ENCODE assay signal across 11 cellular contexts in the genomic region with DNA sequence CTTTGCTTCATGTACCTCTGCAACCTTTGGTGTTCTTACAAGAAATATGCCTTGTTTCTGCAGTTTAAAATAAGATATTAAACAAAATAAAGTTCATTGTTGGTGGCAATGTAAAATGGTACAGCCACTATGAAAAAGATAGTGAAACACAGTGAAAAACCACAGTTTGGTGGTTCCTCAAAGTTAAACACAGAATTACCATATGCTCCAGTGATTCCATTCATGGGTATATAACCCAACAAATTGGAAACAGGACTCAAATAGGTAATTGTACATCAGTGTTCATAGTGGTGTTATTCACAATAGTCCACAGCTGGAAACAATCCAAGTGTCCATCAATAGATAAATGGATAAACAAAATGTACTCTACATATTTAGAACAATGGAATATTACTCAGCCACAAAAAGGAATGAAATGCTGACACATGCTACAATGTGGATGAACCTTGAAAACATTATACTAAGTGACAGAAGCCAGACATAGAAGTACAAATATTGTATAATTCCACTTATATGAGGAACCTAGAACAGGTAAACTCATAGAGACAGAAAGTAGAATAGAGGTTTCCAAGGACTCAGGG. TPM values are rescaled to one million over a fixed set of nuclear protein-coding genes. Genes with fewer than 3 reads are reported as not detected.
DNase-seq lines count a peak whose midpoint lies in the region; TF ChIP-seq lines count a peak whose summit lies in the region.
"Had no signal": no experiment of that assay in that cellular context is flagged by ENCODE, and none has a peak within 500 bp of the region (broad histone marks: within the 10 kb centered on the region; RNA-seq: fewer than 3 reads in every experiment).

No MANE protein-coding gene starts in this region.

- DNase-seq in HL-60 (ENCODE audit: low read depth in 1 of 2, low spot score in 1 of 2) (no peak), esophagus muscularis mucosa (ENCODE audit: extremely low spot score) (no peak), NCI-H1105 (lab: John Stamatoyannopoulos, UW) (no peak), COLO829 (ENCODE audit: low spot score) (no peak), NCI-H2171 treated with DMSO at 0.1 percent for 48 hours (lab: John Stamatoyannopoulos, UW) (no peak), MG63 (no peak)
- DNase-seq: activated CD4-positive, alpha-beta T cell treated with anti-CD3 and anti-CD28 coated beads for 1 hour; activated naive CD8-positive, alpha-beta T cell treated with anti-CD3 and anti-CD28 coated beads, Interleukin-2, amount 10 ng/mL, durations not matched to agents 7 days and 5 days had no signal

- H3K27me3 ChIP-seq in BLaER1: no peaks in the 10 kb centered on the region
- H3K27me3 ChIP-seq in HL-60 (ENCODE audit: insufficient read depth, poor library complexity, severe bottlenecking): no peaks in the 10 kb centered on the region
- H3K27me3 ChIP-seq in esophagus muscularis mucosa: no peaks in the 10 kb centered on the region
- no peaks in the 10 kb centered on the region for H3K27me3 ChIP-seq in rectal smooth muscle tissue (ENCODE audit: control insufficient read depth, insufficient read depth, low read length)
- no peaks in the 10 kb centered on the region for H3K27me3 ChIP-seq in MG63

- H4K20me1 ChIP-seq in BLaER1: no peaks in the 10 kb centered on the region

- H3K9me3 ChIP-seq in BLaER1: no peaks in the 10 kb centered on the region
- H3K9me3 ChIP-seq in esophagus muscularis mucosa: no peaks in the 10 kb centered on the region
- H3K9me3 ChIP-seq in MG63: no peaks in the 10 kb centered on the region

- no peak for TF ChIP-seq EP300 in esophagus muscularis mucosa (IDR thresholded peaks at IDR 0.05)

- TF ChIP-seq CTCF in HL-60 (IDR thresholded peaks at IDR 0.05; ENCODE audit: insufficient read depth, low read length) (no peak), esophagus muscularis mucosa (IDR thresholded peaks at IDR 0.05) (no peak)

- no peak overlapping the region for H3K27ac ChIP-seq in BLaER1
- H3K27ac ChIP-seq in HL-60 (replicated peaks): peak overlapping the region; percentile 83
- H3K27ac ChIP-seq in esophagus muscularis mucosa (replicated peaks in 1 of 4): peak overlapping the region; percentile 88 to 100 (median 96)
- peak overlapping the region; percentile 63 for H3K27ac ChIP-seq in rectal smooth muscle tissue (ENCODE audit: low read depth, low read length)

- H3K4me1 ChIP-seq in BLaER1 (peaks cover 89% of the 10 kb centered on the region), esophagus muscularis mucosa (peaks cover 57 to 99% (median 89%) of the 10 kb centered on the region in 4 donors), rectal smooth muscle tissue (ENCODE audit: control insufficient read depth, insufficient read depth, low read length) (peaks cover 49% of the 10 kb centered on the region)

- no peak for TF ChIP-seq POLR2A in esophagus muscularis mucosa (IDR thresholded peaks at IDR 0.05; ENCODE audit: low read depth)

- intact Hi-C loops in esophagus muscularis mucosa (cut with DNase I): no loop called here

- no peaks in the 10 kb centered on the region for H3K36me3 ChIP-seq in BLaER1
- H3K36me3 ChIP-seq in esophagus muscularis mucosa: no peaks in the 10 kb centered on the region
- no peaks in the 10 kb centered on the region for H3K36me3 ChIP-seq in rectal smooth muscle tissue (ENCODE audit: control insufficient read depth, insufficient read depth, low read length)
- 0 out of 2 replicates have a peak, but pooled peaks cover 2% of the 10 kb centered on the region for H3K36me3 ChIP-seq in MG63

- H3K4me3 ChIP-seq in BLaER1 (no peak overlapping the region), HL-60 (replicated peaks; ENCODE audit: insufficient read depth, low read length) (no peak overlapping the region), esophagus muscularis mucosa (no peak overlapping the region), rectal smooth muscle tissue (ENCODE audit: low read length) (no peak overlapping the region), MG63 (no peak overlapping the region)
- H3K4me3 ChIP-seq: K562 had no signal

- H3K4me2 ChIP-seq in BLaER1: peak overlapping the region; percentile 33

- H3K9ac ChIP-seq in BLaER1 (no peak overlapping the region), rectal smooth muscle tissue (ENCODE audit: low read length) (no peak overlapping the region)

RNA-seq across cellular contexts. Expression of gene CUEDC1, which starts 49.2 kb away (rescaled TPM):
- 10 to 100 TPM; 30.3 to 72.2 (median 51.2) TPM for total RNA-seq in esophagus muscularis mucosa
- 3.0 and 10.2 TPM in 2 replicates for total RNA-seq in MG63 (2014; rRNA removed; shearing (Covaris generic); ENCODE audit: low replicate concordance)

RNA-seq across cellular contexts. Expression of gene MRPS23, which starts 56.1 kb away (rescaled TPM):
- 10 to 100 TPM; 11.6 to 22.2 (median 16.9) TPM for total RNA-seq in esophagus muscularis mucosa
- total RNA-seq in MG63 (2014; rRNA removed; shearing (Covaris generic); ENCODE audit: low replicate concordance): 34.0 and 52.0 TPM in 2 replicates
